ENCODE assay signal across 1 cellular context in genomic region chr3:195086341-195086740, GRCh38.
TF ChIP-seq lines count a peak whose summit lies in the region.

No MANE protein-coding gene starts in this region.

TF ChIP-seq in WTC11, 78 proteins besides CTCF, POLR2A, EP300 and RAD21 (continued from another document):
- TF ChIP-seq, protein P1, sequence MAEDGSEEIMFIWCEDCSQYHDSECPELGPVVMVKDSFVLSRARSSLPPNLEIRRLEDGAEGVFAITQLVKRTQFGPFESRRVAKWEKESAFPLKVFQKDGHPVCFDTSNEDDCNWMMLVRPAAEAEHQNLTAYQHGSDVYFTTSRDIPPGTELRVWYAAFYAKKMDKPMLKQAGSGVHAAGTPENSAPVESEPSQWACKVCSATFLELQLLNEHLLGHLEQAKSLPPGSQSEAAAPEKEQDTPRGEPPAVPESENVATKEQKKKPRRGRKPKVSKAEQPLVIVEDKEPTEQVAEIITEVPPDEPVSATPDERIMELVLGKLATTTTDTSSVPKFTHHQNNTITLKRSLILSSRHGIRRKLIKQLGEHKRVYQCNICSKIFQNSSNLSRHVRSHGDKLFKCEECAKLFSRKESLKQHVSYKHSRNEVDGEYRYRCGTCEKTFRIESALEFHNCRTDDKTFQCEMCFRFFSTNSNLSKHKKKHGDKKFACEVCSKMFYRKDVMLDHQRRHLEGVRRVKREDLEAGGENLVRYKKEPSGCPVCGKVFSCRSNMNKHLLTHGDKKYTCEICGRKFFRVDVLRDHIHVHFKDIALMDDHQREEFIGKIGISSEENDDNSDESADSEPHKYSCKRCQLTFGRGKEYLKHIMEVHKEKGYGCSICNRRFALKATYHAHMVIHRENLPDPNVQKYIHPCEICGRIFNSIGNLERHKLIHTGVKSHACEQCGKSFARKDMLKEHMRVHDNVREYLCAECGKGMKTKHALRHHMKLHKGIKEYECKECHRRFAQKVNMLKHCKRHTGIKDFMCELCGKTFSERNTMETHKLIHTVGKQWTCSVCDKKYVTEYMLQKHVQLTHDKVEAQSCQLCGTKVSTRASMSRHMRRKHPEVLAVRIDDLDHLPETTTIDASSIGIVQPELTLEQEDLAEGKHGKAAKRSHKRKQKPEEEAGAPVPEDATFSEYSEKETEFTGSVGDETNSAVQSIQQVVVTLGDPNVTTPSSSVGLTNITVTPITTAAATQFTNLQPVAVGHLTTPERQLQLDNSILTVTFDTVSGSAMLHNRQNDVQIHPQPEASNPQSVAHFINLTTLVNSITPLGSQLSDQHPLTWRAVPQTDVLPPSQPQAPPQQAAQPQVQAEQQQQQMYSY (CRISPR knock-in tag; IDR thresholded peaks at IDR 0.05), result no peak
- TF ChIP-seq, protein P2, sequence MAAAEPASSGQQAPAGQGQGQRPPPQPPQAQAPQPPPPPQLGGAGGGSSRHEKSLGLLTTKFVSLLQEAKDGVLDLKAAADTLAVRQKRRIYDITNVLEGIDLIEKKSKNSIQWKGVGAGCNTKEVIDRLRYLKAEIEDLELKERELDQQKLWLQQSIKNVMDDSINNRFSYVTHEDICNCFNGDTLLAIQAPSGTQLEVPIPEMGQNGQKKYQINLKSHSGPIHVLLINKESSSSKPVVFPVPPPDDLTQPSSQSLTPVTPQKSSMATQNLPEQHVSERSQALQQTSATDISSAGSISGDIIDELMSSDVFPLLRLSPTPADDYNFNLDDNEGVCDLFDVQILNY (CRISPR knock-in tag; IDR thresholded peaks at IDR 0.05), result no peak
- TF ChIP-seq ZNF232 (CRISPR knock-in tag; IDR thresholded peaks at IDR 0.05) (no peak), RELA (CRISPR knock-in tag; IDR thresholded peaks at IDR 0.05; ENCODE audit: borderline replicate concordance) (no peak), CBFB (CRISPR knock-in tag; IDR thresholded peaks at IDR 0.05; ENCODE audit: low read depth) (no peak), USF2 (CRISPR knock-in tag; IDR thresholded peaks at IDR 0.05) (no peak), ZMAT4 (CRISPR knock-in tag; IDR thresholded peaks at IDR 0.05) (no peak), ZBTB21 (CRISPR knock-in tag; IDR thresholded peaks at IDR 0.05; ENCODE audit: borderline replicate concordance) (no peak)
- TF ChIP-seq, protein P3, sequence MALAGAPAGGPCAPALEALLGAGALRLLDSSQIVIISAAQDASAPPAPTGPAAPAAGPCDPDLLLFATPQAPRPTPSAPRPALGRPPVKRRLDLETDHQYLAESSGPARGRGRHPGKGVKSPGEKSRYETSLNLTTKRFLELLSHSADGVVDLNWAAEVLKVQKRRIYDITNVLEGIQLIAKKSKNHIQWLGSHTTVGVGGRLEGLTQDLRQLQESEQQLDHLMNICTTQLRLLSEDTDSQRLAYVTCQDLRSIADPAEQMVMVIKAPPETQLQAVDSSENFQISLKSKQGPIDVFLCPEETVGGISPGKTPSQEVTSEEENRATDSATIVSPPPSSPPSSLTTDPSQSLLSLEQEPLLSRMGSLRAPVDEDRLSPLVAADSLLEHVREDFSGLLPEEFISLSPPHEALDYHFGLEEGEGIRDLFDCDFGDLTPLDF (CRISPR knock-in tag; IDR thresholded peaks at IDR 0.05), result no peak
